In genomic region chr3:32239638-32240550, GRCh38 we compare ENCODE assay signal across 8 cellular contexts. TPM values are rescaled to one million over a fixed set of nuclear protein-coding genes. Genes with fewer than 3 reads are reported as not detected.
A peak's percentile ranks its signal among the peaks of the same experiment; 100 is the strongest.
DNase-seq lines count a peak whose midpoint lies in the region; ATAC-seq, FAIRE-seq and TF ChIP-seq lines count a peak whose summit lies in the region.

No MANE protein-coding gene starts in this region.

- H3K27ac ChIP-seq in DND-41 (ENCODE audit: low read length) (peak overlapping the region; percentile 50; the same call in 1 of the 2 replicates), ascending aorta (no peak overlapping the region)

- H2AFZ ChIP-seq in DND-41 (ENCODE audit: low read depth, low read length): peak overlapping the region; percentile 90

- FAIRE-seq in RCC 7860 (lab: Jason Lieb, UNC): no peak

- intact Hi-C loops in ascending aorta (cut with DNase I): no loop called here

- H3K4me1 ChIP-seq in DND-41 (ENCODE audit: insufficient read depth, low read length) (peaks cover 32% of the 10 kb centered on the region), ascending aorta (peaks cover 0 to 4% of the 10 kb centered on the region in 2 donors)

- H3K9me3 ChIP-seq in DND-41 (ENCODE audit: insufficient read depth, low read length, severe bottlenecking) (no peaks in the 10 kb centered on the region), ascending aorta (peaks cover 0 to 8% of the 10 kb centered on the region in 2 donors)

- TF ChIP-seq CTCF in DND-41 (IDR thresholded peaks at IDR 0.05; ENCODE audit: borderline replicate concordance, extremely low read depth, low read length, poor library complexity, severe bottlenecking) (peak; percentile 82), ascending aorta (IDR thresholded peaks at IDR 0.05) (no peak)

- H3K27me3 ChIP-seq in DND-41 (ENCODE audit: insufficient read depth, low read length, poor library complexity): no peaks in the 10 kb centered on the region
- H3K27me3 ChIP-seq in ascending aorta: no peaks in the 10 kb centered on the region

- H3K9ac ChIP-seq in DND-41 (ENCODE audit: low read depth, low read length): peak overlapping the region; percentile 78

- DNase-seq in DND-41: peak; percentile 69
- DNase-seq in SK-N-DZ (ENCODE audit: low spot score): peak; percentile 81
- DNase-seq in ascending aorta (ENCODE audit: low spot score in 2 of 2): no peak
- peak; percentile 73 for DNase-seq in left lobe of liver (ENCODE audit: low spot score)
- DNase-seq in stimulated activated CD8-positive, alpha-beta memory T cell treated with anti-CD3 and anti-CD28 coated beads, Interleukin-12 subunit alpha, Interleukin-12 subunit beta, amount 100 ng/mL, for 1 hour (ENCODE audit: low read depth): peak; percentile 24
- no peak for DNase-seq in RCC 7860 (ENCODE audit: low spot score)

- ATAC-seq in DND-41 (ENCODE audit: insufficient read depth, low read depth): peak; percentile 68
- ATAC-seq in HG03342 (IDR thresholded peaks at IDR 0.05; ENCODE audit: unreplicated experiment): peak; percentile 64
- ATAC-seq in left lobe of liver: peak; percentile 59
- ATAC-seq in GM21526 (IDR thresholded peaks at IDR 0.05; ENCODE audit: low FRiP score, unreplicated experiment): no peak

- peaks cover 15% of the 10 kb centered on the region for H3K79me2 ChIP-seq in DND-41 (ENCODE audit: insufficient read depth, low read length)

- H4K20me1 ChIP-seq in DND-41 (ENCODE audit: insufficient read depth, low read length): peaks cover 3% of the 10 kb centered on the region; the same call in 1 of the 2 replicates

- H3K4me2 ChIP-seq in DND-41 (ENCODE audit: insufficient read depth, low read length): peak overlapping the region; percentile 93

- H3K4me3 ChIP-seq in DND-41 (ENCODE audit: low read depth in 1 of 2, low read length in 2 of 2): peak overlapping the region; percentile 71 to 82; a peak in 3 of 4 replicates
- H3K4me3 ChIP-seq in ascending aorta: peak overlapping the region; percentile 77 to 78

- H3K36me3 ChIP-seq in DND-41 (ENCODE audit: insufficient read depth, low read length): no peaks in the 10 kb centered on the region
- H3K36me3 ChIP-seq in ascending aorta: no peaks in the 10 kb centered on the region

RNA-seq across cellular contexts. Expression of gene CMTM8, which starts 1.4 kb away (rescaled TPM):
- 5.8 and 12.5 TPM in 2 replicates for polyA plus RNA-seq in SK-N-DZ (2014; cell fraction: cytosol; rRNA removed)
- polyA plus RNA-seq in SK-N-DZ (2014; cell fraction: nucleus; rRNA removed): 7.6 and 9.6 TPM in 2 replicates
- total RNA-seq in ascending aorta: 6.6 TPM
- 17.1 TPM for total RNA-seq in left lobe of liver

Comparison
In these comparisons a context has a peak if more than half of its experiments do, and no peak if none do; other contexts are left out.
1. DNase-seq: peak in DND-41 (single experiment), SK-N-DZ (single experiment), left lobe of liver (single experiment) and stimulated activated CD8-positive, alpha-beta memory T cell treated with anti-CD3 and anti-CD28 coated beads, Interleukin-12 subunit alpha, Interleukin-12 subunit beta, amount 100 ng/mL, for 1 hour (single experiment); none in ascending aorta (0 of 2) and RCC 7860 (single experiment).